ENCODE assay signal across 7 cellular contexts in genomic region chr9:125746774-125747052, GRCh38. TPM values are rescaled to one million over a fixed set of nuclear protein-coding genes. Genes with fewer than 3 reads are reported as not detected.
DNase-seq lines count a peak whose midpoint lies in the region; ATAC-seq and TF ChIP-seq lines count a peak whose summit lies in the region.

No MANE protein-coding gene starts in this region.

- no peaks in the 10 kb centered on the region for H3K79me2 ChIP-seq in OCI-LY7 (ENCODE audit: insufficient read depth, low read depth, low read length)

- H3K36me3 Mint-ChIP-seq in T-helper 2 cell treated with Interferon-gamma antibody and Interleukin-4, amounts not matched to agents 5 μg/mL and 100 μg/mL, for 36 hours (ENCODE audit: low read depth), result peaks cover 13% of the 10 kb centered on the region

- peaks cover 23% of the 10 kb centered on the region for H3K27me3 Mint-ChIP-seq in stimulated activated naive CD8-positive, alpha-beta T cell treated with anti-CD3 and anti-CD28 coated beads, Interleukin-15, amount 100 ng/mL, for 72 hours
- H3K27me3 Mint-ChIP-seq in T-helper 2 cell treated with Interferon-gamma antibody and Interleukin-4, amounts not matched to agents 5 μg/mL and 100 μg/mL, for 36 hours (ENCODE audit: low read depth), result peaks cover 27% of the 10 kb centered on the region

- H3K36me3 ChIP-seq in OCI-LY7 (ENCODE audit: insufficient read depth, low read length), result peaks cover 19% of the 10 kb centered on the region

- H3K4me1 ChIP-seq in OCI-LY7 (ENCODE audit: insufficient read depth, low read length, poor library complexity, severe bottlenecking), result peaks cover 26% of the 10 kb centered on the region

- H3K4me1 Mint-ChIP-seq in stimulated activated naive CD8-positive, alpha-beta T cell treated with anti-CD3 and anti-CD28 coated beads, Interleukin-15, amount 100 ng/mL, for 72 hours, result peaks cover 36% of the 10 kb centered on the region
- peaks cover 25% of the 10 kb centered on the region for H3K4me1 Mint-ChIP-seq in T-helper 2 cell treated with Interferon-gamma antibody and Interleukin-4, amounts not matched to agents 5 μg/mL and 100 μg/mL, for 36 hours (ENCODE audit: low read depth)

- no TSS peak for BruUV-seq in OCI-LY7 (replicated peaks; lab: Mats Ljungman, UMichigan)

- intact Hi-C loops in OCI-LY7 (cut with micrococcal nuclease; ENCODE audit: unreplicated experiment), result loop anchor here (2.0 to 5.0 kb wide), 2 partner anchors 74 to 339 kb away; no protein-coding TSS in a partner anchor

- H3K9me3 ChIP-seq in OCI-LY7 (ENCODE audit: low read length), result no peaks in the 10 kb centered on the region

- H3K4me3 Mint-ChIP-seq in stimulated activated naive CD8-positive, alpha-beta T cell treated with anti-CD3 and anti-CD28 coated beads, Interleukin-15, amount 100 ng/mL, for 72 hours, result peak overlapping the region in 1 of 2 donors; percentile 93
- no peak overlapping the region for H3K4me3 Mint-ChIP-seq in T-helper 2 cell treated with Interferon-gamma antibody and Interleukin-4, amounts not matched to agents 5 μg/mL and 100 μg/mL, for 36 hours

- no peaks in the 10 kb centered on the region for H3K9me2 ChIP-seq in OCI-LY7 (ENCODE audit: insufficient read depth, low read length)

- no peak overlapping the region for H3K27ac Mint-ChIP-seq in stimulated activated naive CD8-positive, alpha-beta T cell treated with anti-CD3 and anti-CD28 coated beads, Interleukin-15, amount 100 ng/mL, for 72 hours
- H3K27ac Mint-ChIP-seq in T-helper 2 cell treated with Interferon-gamma antibody and Interleukin-4, amounts not matched to agents 5 μg/mL and 100 μg/mL, for 36 hours, result no peak overlapping the region

- peak overlapping the region; percentile 83; the same call in 1 of the 2 replicates for H3K4me2 ChIP-seq in OCI-LY7 (ENCODE audit: low read length)

- ATAC-seq in GM21390 (IDR thresholded peaks at IDR 0.05; ENCODE audit: unreplicated experiment) (peak; percentile 15), HG02759 (IDR thresholded peaks at IDR 0.05; ENCODE audit: unreplicated experiment) (no peak)
- peak; percentile 11 for ATAC-seq in stimulated activated naive CD8-positive, alpha-beta T cell treated with anti-CD3 and anti-CD28 coated beads, Interleukin-15, amount 100 ng/mL, for 72 hours

- peaks cover 3% of the 10 kb centered on the region; the same call in 1 of the 2 replicates for H4K20me1 ChIP-seq in OCI-LY7 (ENCODE audit: insufficient read depth, low read length)

- H3K9me3 Mint-ChIP-seq in stimulated activated naive CD8-positive, alpha-beta T cell treated with anti-CD3 and anti-CD28 coated beads, Interleukin-15, amount 100 ng/mL, for 72 hours, result no peaks in the 10 kb centered on the region
- no peaks in the 10 kb centered on the region for H3K9me3 Mint-ChIP-seq in T-helper 2 cell treated with Interferon-gamma antibody and Interleukin-4, amounts not matched to agents 5 μg/mL and 100 μg/mL, for 36 hours

- H2AFZ ChIP-seq in OCI-LY7 (ENCODE audit: low read length), result no peak overlapping the region

- CTCF ChIA-PET in OCI-LY7 (lab: Charles Lee; ENCODE audit: unreplicated experiment), result no interaction called here

- H3K4me3 ChIP-seq in OCI-LY7 (ENCODE audit: low read depth, low read length, poor library complexity, severe bottlenecking) (peak overlapping the region; percentile 67), fibroblast of pulmonary artery (replicated peaks; ENCODE audit: low read depth, low read length) (peak overlapping the region; percentile 70)

- POLR2A ChIA-PET in OCI-LY7 (lab: Charles Lee), result interaction anchor here (1.2 to 2.1 kb wide), 2 partner anchors 40 to 100 kb away, joined by 3 to 9 read pairs; partner anchors contain the start of gene MAPKAP1

- peak overlapping the region; percentile 81 for H3K27ac ChIP-seq in OCI-LY7 (ENCODE audit: low read depth, low read length, poor library complexity, severe bottlenecking)

- TF ChIP-seq CTCF in OCI-LY7 (conservative IDR thresholded peaks at IDR 0.05; ENCODE audit: low read length), result no peak
- no peak for TF ChIP-seq CTCF in fibroblast of pulmonary artery (IDR thresholded peaks at IDR 0.05; ENCODE audit: low read length, missing control alignments)

- DNase-seq in OCI-LY7 (ENCODE audit: low spot score) (no peak), fibroblast of pulmonary artery (ENCODE audit: low read depth) (no peak)
- DNase-seq in stimulated activated naive CD8-positive, alpha-beta T cell treated with anti-CD3 and anti-CD28 coated beads, Interleukin-15, amount 100 ng/mL, for 72 hours, result no peak
- DNase-seq in T-helper 2 cell treated with Interferon-gamma antibody and Interleukin-4, amounts not matched to agents 5 μg/mL and 100 μg/mL, for 36 hours (ENCODE audit: low spot score), result no peak
- DNase-seq in stimulated activated CD4-positive, alpha-beta T cell treated with anti-CD3 and anti-CD28 coated beads, Interleukin-4, amount 100 ng/mL, for 4 hours, result no peak

RNA-seq across cellular contexts. Expression of gene PBX3, which starts 0.5 kb away (rescaled TPM):
- 54.6 and 67.3 TPM in 2 replicates for total RNA-seq in OCI-LY7 (2014; rRNA removed; shearing (Covaris generic))
- 40.8 and 49.2 TPM in 2 replicates for total RNA-seq in OCI-LY7 (2022)

RNA-seq across cellular contexts. Expression of gene MAPKAP1, which starts 39.7 kb away (rescaled TPM):
- total RNA-seq in OCI-LY7 (2014; rRNA removed; shearing (Covaris generic)), result 66.2 and 72.4 TPM in 2 replicates
- total RNA-seq in OCI-LY7 (2022), result 78.8 and 85.5 TPM in 2 replicates
